Comparison of ENCODE assay signal across 24 cellular contexts in the genomic region with DNA sequence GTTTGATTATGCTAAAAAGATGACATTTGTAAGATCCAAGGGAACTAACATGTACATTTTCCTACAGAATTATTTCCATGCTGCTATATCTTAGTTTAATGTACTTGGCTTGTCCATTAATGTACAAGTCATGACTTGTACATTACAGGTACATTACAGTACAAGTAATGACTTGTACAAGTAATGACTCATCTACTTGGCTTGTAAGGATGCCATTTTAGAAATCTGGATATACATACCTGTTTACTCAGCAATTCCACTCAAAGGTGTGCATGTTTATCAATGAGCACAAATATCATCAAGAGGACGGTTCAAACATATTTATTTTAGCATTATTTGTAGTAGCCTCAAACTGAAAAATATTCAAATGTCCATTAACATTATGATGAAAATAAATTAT.
"Had no signal": no experiment of that assay in that cellular context is flagged by ENCODE, and none has a peak within 500 bp of the region (broad histone marks: within the 10 kb centered on the region; RNA-seq: fewer than 3 reads in every experiment).

No MANE protein-coding gene starts in this region.

- DNase-seq: activated B cell treated with CpG ODN at 0.5 μM for 24 hours; activated CD4-positive, alpha-beta T cell treated with anti-CD3 and anti-CD28 coated beads for 4 hours; activated CD4-positive, alpha-beta T cell treated with anti-CD3 and anti-CD28 coated beads, Interleukin-2, amount 50 U/mL, for 48 hours; activated CD8-positive, alpha-beta memory T cell treated with anti-CD3 and anti-CD28 coated beads, Interleukin-2, amount 50 U/mL, for 48 hours; activated effector memory CD4-positive, alpha-beta T cell treated with Interleukin-2 at 50 U/mL for 16 hours; activated naive CD4-positive, alpha-beta T cell treated with anti-CD3 and anti-CD28 coated beads for 36 hours; activated naive CD8-positive, alpha-beta T cell treated with anti-CD3 and anti-CD28 coated beads, Interleukin-2, amount 10 ng/mL, durations not matched to agents 7 days and 5 days; activated T-cell treated with anti-CD3 and anti-CD28 coated beads, Interleukin-2, amount 50 U/mL, for 72 hours; amniotic stem cell; cortex of kidney; endodermal cell; foreskin fibroblast; immature natural killer cell; kidney glomerular epithelial cell; left ventricle myocardium inferior; naive thymus-derived CD8-positive, alpha-beta T cell; retina; spleen; stimulated activated CD4-positive, alpha-beta T cell treated with anti-CD3 and anti-CD28 coated beads, Interleukin-4, amount 100 ng/mL, for 1 hour; stimulated activated naive CD4-positive, alpha-beta T cell; testis; uterus had no signal

- H3K36me3 ChIP-seq: left ventricle myocardium inferior, neural progenitor cell, spleen, uterus had no signal

- H3K4me3 ChIP-seq: left ventricle myocardium inferior, neural progenitor cell, spleen, testis, uterus had no signal

- H3K27me3 Mint-ChIP-seq: activated B cell treated with CpG ODN at 0.5 μM for 24 hours; activated naive CD8-positive, alpha-beta T cell treated with anti-CD3 and anti-CD28 coated beads, Interleukin-2, amount 10 ng/mL, durations not matched to agents 7 days and 5 days; naive thymus-derived CD8-positive, alpha-beta T cell had no signal

- H3K27me3 ChIP-seq: neural progenitor cell, spleen, testis, uterus had no signal

- H3K36me3 Mint-ChIP-seq: activated naive CD8-positive, alpha-beta T cell treated with anti-CD3 and anti-CD28 coated beads, Interleukin-2, amount 10 ng/mL, durations not matched to agents 7 days and 5 days; immature natural killer cell; naive thymus-derived CD8-positive, alpha-beta T cell; neural progenitor cell had no signal

- H3K27ac Mint-ChIP-seq: activated B cell treated with CpG ODN at 0.5 μM for 24 hours; activated naive CD4-positive, alpha-beta T cell treated with anti-CD3 and anti-CD28 coated beads for 36 hours; activated naive CD8-positive, alpha-beta T cell treated with anti-CD3 and anti-CD28 coated beads, Interleukin-2, amount 10 ng/mL, durations not matched to agents 7 days and 5 days; activated T-cell treated with anti-CD3 and anti-CD28 coated beads, Interleukin-2, amount 50 U/mL, for 72 hours; endodermal cell; immature natural killer cell; mesothelial cell of epicardium; naive thymus-derived CD8-positive, alpha-beta T cell; neural progenitor cell had no signal

- H3K4me1 Mint-ChIP-seq: activated B cell treated with CpG ODN at 0.5 μM for 24 hours; activated naive CD8-positive, alpha-beta T cell treated with anti-CD3 and anti-CD28 coated beads, Interleukin-2, amount 10 ng/mL, durations not matched to agents 7 days and 5 days; endodermal cell; immature natural killer cell; naive thymus-derived CD8-positive, alpha-beta T cell; neural progenitor cell had no signal

- ATAC-seq: activated T-cell treated with anti-CD3 and anti-CD28 coated beads, Interleukin-2, amount 50 U/mL, for 72 hours; naive thymus-derived CD8-positive, alpha-beta T cell had no signal

- H3K27ac ChIP-seq: left ventricle myocardium inferior, neural progenitor cell, spleen, testis, uterus had no signal

- H3K9ac ChIP-seq: neural progenitor cell had no signal

- H2AFZ ChIP-seq: neural progenitor cell had no signal

- H3K9me3 ChIP-seq: left ventricle myocardium inferior, testis, uterus had no signal

- H3K4me3 Mint-ChIP-seq: activated B cell treated with CpG ODN at 0.5 μM for 24 hours; activated naive CD4-positive, alpha-beta T cell treated with anti-CD3 and anti-CD28 coated beads for 36 hours; activated naive CD8-positive, alpha-beta T cell treated with anti-CD3 and anti-CD28 coated beads, Interleukin-2, amount 10 ng/mL, durations not matched to agents 7 days and 5 days; activated T-cell treated with anti-CD3 and anti-CD28 coated beads, Interleukin-2, amount 50 U/mL, for 72 hours; endodermal cell; immature natural killer cell; mesothelial cell of epicardium; naive thymus-derived CD8-positive, alpha-beta T cell; neural progenitor cell had no signal

- H3K9me3 Mint-ChIP-seq: activated naive CD4-positive, alpha-beta T cell treated with anti-CD3 and anti-CD28 coated beads for 36 hours; neural progenitor cell had no signal

- H3K4me2 ChIP-seq: neural progenitor cell had no signal

- H3K4me1 ChIP-seq: left ventricle myocardium inferior, neural progenitor cell, spleen, testis, uterus had no signal
